Comparison of ENCODE assay signal across 16 cellular contexts in the genomic region with DNA sequence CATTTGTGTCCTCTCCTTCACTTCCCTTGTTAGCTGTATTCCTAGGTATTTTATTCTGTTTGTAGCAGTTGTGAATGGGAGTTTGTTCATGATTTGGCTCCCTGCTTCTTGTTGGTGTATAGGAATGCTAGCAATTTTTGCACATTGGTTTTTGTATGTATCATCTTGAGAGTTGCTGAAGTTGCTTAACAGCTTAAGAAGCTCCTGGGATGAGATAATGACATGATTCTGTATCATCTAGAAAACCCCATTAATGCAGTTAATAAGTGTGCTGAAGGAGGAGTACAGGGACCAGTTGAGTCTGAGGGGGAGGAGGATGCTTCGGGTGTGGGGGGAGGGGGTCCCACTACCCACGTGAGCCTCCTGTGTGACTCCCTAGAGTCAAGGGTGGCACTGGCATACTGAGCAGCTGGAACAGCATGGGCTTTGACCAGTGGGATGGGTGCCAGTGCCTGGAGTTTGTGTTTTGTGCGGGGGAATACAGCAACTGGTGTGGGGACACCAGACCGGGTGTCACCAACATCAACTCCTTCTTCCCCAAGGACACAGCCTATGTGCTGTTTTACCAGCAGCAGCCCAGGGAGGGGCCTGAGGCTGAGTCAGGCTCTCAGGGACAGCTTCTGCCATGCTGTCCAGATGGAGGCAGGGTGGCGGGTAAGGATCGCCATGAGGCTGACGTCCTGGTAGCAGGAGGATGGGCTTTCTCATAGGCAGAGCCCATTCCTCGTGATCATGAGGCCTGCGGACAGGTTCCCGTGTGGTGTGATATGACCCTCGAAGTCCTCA. TPM values are rescaled to one million over a fixed set of nuclear protein-coding genes. Genes with fewer than 3 reads are reported as not detected.
A peak's percentile ranks its signal among the peaks of the same experiment; 100 is the strongest.
DNase-seq lines count a peak whose midpoint lies in the region; TF ChIP-seq lines count a peak whose summit lies in the region.
"Had no signal": no experiment of that assay in that cellular context is flagged by ENCODE, and none has a peak within 500 bp of the region (broad histone marks: within the 10 kb centered on the region; RNA-seq: fewer than 3 reads in every experiment).

No MANE protein-coding gene starts in this region.

- no peak overlapping the region for H3K4me3 ChIP-seq in fibroblast of villous mesenchyme (ENCODE audit: low read depth, low read length)
- H3K4me3 ChIP-seq: ovary, SK-N-MC had no signal

- peak; percentile 13 for DNase-seq in GM04504 (ENCODE audit: low read depth)
- peak; percentile 79 for DNase-seq in amniotic epithelial cell (ENCODE audit: low read depth)
- peak; percentile 14 for DNase-seq in fibroblast of villous mesenchyme (ENCODE audit: low read depth)
- DNase-seq in pons (ENCODE audit: low spot score): peak; percentile 49
- no peak for DNase-seq in NCI-H1436 (lab: John Stamatoyannopoulos, UW)
- no peak for DNase-seq in activated CD4-positive, alpha-beta T cell treated with anti-CD3 and anti-CD28 coated beads for 1 hour
- DNase-seq in NCI-H748 (lab: John Stamatoyannopoulos, UW; ENCODE audit: unreplicated experiment): no peak
- DNase-seq: activated CD8-positive, alpha-beta T cell treated with anti-CD3 and anti-CD28 coated beads for 36 hours; brain microvascular endothelial cell; DMS79; effector memory CD8-positive, alpha-beta T cell; islet precursor cell; KBM-7; NCI-H1417 treated with DMSO at 0.1 percent for 48 hours; ovary had no signal

- TF ChIP-seq CTCF in fibroblast of villous mesenchyme (IDR thresholded peaks at IDR 0.05; ENCODE audit: insufficient read depth, low read depth, low read length): no peak

RNA-seq across cellular contexts. Expression of gene USP35, which starts 24.1 kb away (rescaled TPM):
- total RNA-seq in fibroblast of villous mesenchyme: 10.8 and 12.9 TPM in 2 replicates

RNA-seq across cellular contexts. Expression of gene KCTD21, which starts 24.4 kb away (rescaled TPM):
- 8.1 and 11.2 TPM in 2 replicates for total RNA-seq in fibroblast of villous mesenchyme

Comparison
In these comparisons a context has a peak if more than half of its experiments do, and no peak if none do; other contexts are left out.
1. DNase-seq: peak in GM04504 (single experiment), amniotic epithelial cell (single experiment), fibroblast of villous mesenchyme (single experiment) and pons (single experiment); none in NCI-H1436 (single experiment), activated CD4-positive, alpha-beta T cell treated with anti-CD3 and anti-CD28 coated beads for 1 hour (single experiment) and NCI-H748 (single experiment).